8 cellular contexts compared by ENCODE assay signal in the genomic region with DNA sequence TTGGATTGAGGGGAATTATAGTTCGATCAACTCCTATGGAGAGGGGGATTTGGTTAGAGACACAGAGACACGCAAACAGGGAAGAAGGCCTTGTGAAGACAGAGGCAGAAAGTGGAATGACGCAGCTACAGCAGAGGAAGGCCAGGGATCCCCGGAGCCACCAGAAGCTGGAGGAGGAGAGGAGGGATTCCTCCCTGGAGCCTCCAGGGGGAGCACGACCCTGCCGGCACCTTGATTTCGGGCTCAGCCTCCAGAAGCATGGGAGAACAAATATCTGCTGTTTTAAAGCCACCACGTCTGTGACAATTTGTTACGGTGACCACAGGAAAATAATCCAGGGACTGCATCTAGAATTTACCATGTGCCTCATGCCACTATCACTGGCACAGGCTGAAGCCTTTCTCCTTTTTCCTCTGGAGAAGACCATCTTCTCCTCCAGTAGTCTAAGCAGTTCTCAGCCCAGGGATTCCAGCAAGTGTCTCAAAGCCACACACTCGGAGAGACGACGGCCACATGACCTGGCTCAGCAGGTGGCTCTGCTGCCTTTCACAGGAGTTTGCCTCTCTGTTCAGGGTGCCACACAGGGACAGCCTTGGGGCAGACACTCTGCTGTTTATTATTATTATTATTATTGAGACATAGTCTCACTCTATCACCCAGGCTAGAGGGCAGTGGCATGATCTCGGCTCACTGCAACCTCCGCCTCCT. TPM values are rescaled to one million over a fixed set of nuclear protein-coding genes. Genes with fewer than 3 reads are reported as not detected.
DNase-seq lines count a peak whose midpoint lies in the region; ATAC-seq and TF ChIP-seq lines count a peak whose summit lies in the region.

No MANE protein-coding gene starts in this region.

- H3K9me3 ChIP-seq in ascending aorta, result no peaks in the 10 kb centered on the region
- no peaks in the 10 kb centered on the region for H3K9me3 ChIP-seq in hepatocyte (ENCODE audit: low read depth)
- no peaks in the 10 kb centered on the region for H3K9me3 ChIP-seq in T-helper 17 cell (ENCODE audit: control insufficient read depth, low read length, poor library complexity, severe bottlenecking)

- H3K27me3 Mint-ChIP-seq in T-helper 17 cell, result peaks cover 3% of the 10 kb centered on the region

- H4K20me1 ChIP-seq in hepatocyte (ENCODE audit: insufficient read depth, poor library complexity, severe bottlenecking), result no peaks in the 10 kb centered on the region

- peaks cover 3% of the 10 kb centered on the region for H3K4me1 Mint-ChIP-seq in T-helper 17 cell

- DNase-seq in ACHN, result peak; percentile 47
- DNase-seq in GM12864 (ENCODE audit: low read depth), result no peak
- peak; percentile 55 for DNase-seq in NCI-H69 (lab: John Stamatoyannopoulos, UW)
- DNase-seq in ascending aorta (ENCODE audit: low spot score in 2 of 2), result no peak
- peak; percentile 85 for DNase-seq in hepatocyte (ENCODE audit: low spot score)
- DNase-seq in stimulated activated CD4-positive, alpha-beta T cell treated with anti-CD3 and anti-CD28 coated beads, Interleukin-12 subunit alpha, Interleukin-12 subunit beta, amount 100 ng/mL, for 4 hours, result peak; percentile 10
- DNase-seq in T-helper 17 cell, result no peak
- DNase-seq in cortex of kidney (lab: John Stamatoyannopoulos, UW), result no peak

- no peak for ATAC-seq in T-helper 17 cell

- TF ChIP-seq CTCF in GM12864 (IDR thresholded peaks at IDR 0.05; ENCODE audit: low read depth, low read length, missing control alignments), result peak; percentile 52
- TF ChIP-seq CTCF in ascending aorta (IDR thresholded peaks at IDR 0.05), result peak; percentile 12 to 55 (median 26)
- peak; percentile 79 for TF ChIP-seq CTCF in hepatocyte (IDR thresholded peaks at IDR 0.05; ENCODE audit: poor library complexity)

- H3K27ac ChIP-seq in ascending aorta (no peak overlapping the region), hepatocyte (no peak overlapping the region)

- H3K36me3 ChIP-seq in ascending aorta, result no peaks in the 10 kb centered on the region
- H3K36me3 ChIP-seq in hepatocyte (replicated peaks; ENCODE audit: insufficient read depth, low read depth), result no peaks in the 10 kb centered on the region

- WGBS in hepatocyte (ENCODE audit: low lambda C conversion rate, missing lambda C conversion rate), result 27% methylated on average over 14 of the region's 14 CpGs

- in situ Hi-C loops in ACHN (cut with HindIII; ENCODE audit: low pct_ligation_motif_present, low pct_unique_long_range_greater_than_20kb, low sequenced_read_pairs), result no loop called here

- H3K79me2 ChIP-seq in hepatocyte, result no peaks in the 10 kb centered on the region

- no peaks in the 10 kb centered on the region for H3K36me3 Mint-ChIP-seq in T-helper 17 cell (ENCODE audit: low read depth)

- no peak overlapping the region for H3K4me3 Mint-ChIP-seq in T-helper 17 cell

- H3K4me3 ChIP-seq in GM12864 (ENCODE audit: low read depth, low read length) (no peak overlapping the region), ascending aorta (no peak overlapping the region), hepatocyte (no peak overlapping the region)

- intact Hi-C loops in ascending aorta (cut with DNase I), result no loop called here

- peak overlapping the region; percentile 67 for H3K4me2 ChIP-seq in hepatocyte

- H2AFZ ChIP-seq in hepatocyte, result peak overlapping the region; percentile 73

- no peak overlapping the region for H3K27ac Mint-ChIP-seq in T-helper 17 cell

- no peaks in the 10 kb centered on the region for H3K4me1 ChIP-seq in ascending aorta
- peaks cover 5% of the 10 kb centered on the region for H3K4me1 ChIP-seq in hepatocyte (ENCODE audit: insufficient read depth)

- H3K27me3 ChIP-seq in ascending aorta (no peaks in the 10 kb centered on the region), hepatocyte (no peaks in the 10 kb centered on the region)

- H3K9me2 ChIP-seq in hepatocyte (replicated peaks; ENCODE audit: insufficient read depth), result no peaks in the 10 kb centered on the region

RNA-seq across cellular contexts. Expression of gene CCNE1, which starts 39.9 kb away (rescaled TPM):
- total RNA-seq in ascending aorta (not detected), hepatocyte (17.6 and 19.9 TPM in 2 replicates), T-helper 17 cell (1 to 10 TPM; 3.8 to 7.4 TPM)
- 24.6 and 25.1 TPM in 2 replicates for polyA plus RNA-seq in hepatocyte

RNA-seq across cellular contexts. Expression of gene C19orf12, which starts 56.8 kb away (rescaled TPM):
- total RNA-seq in ascending aorta, result 37.8 TPM
- total RNA-seq in hepatocyte, result 52.1 and 57.2 TPM in 2 replicates
- polyA plus RNA-seq in hepatocyte, result 39.5 and 41.5 TPM in 2 replicates
- total RNA-seq in T-helper 17 cell, result 10 to 100 TPM; 16.6 to 18.6 TPM

Comparison
In these comparisons a context has a peak if more than half of its experiments do, and no peak if none do; other contexts are left out.
1. DNase-seq: peak in ACHN (single experiment), NCI-H69 (single experiment), hepatocyte (single experiment) and stimulated activated CD4-positive, alpha-beta T cell treated with anti-CD3 and anti-CD28 coated beads, Interleukin-12 subunit alpha, Interleukin-12 subunit beta, amount 100 ng/mL, for 4 hours (single experiment); none in GM12864 (single experiment), ascending aorta (0 of 2), T-helper 17 cell (0 of 3) and cortex of kidney (single experiment).
2. CTCF ChIP-seq: peak in every context shown above with its lines; median percentile 79 in hepatocyte; 52 in GM12864; 26 in ascending aorta.